ENCODE assay signal across 18 cellular contexts in genomic region chr12:131152587-131152986, GRCh38.
"Had no signal": no experiment of that assay in that cellular context is flagged by ENCODE, and none has a peak within 500 bp of the region (broad histone marks: within the 10 kb centered on the region; RNA-seq: fewer than 3 reads in every experiment).

No MANE protein-coding gene starts in this region.

- H3K4me1 ChIP-seq: esophagus muscularis mucosa, gastrocnemius medialis, heart right ventricle, neural progenitor cell, parathyroid adenoma, prostate gland, tibial artery, upper lobe of left lung had no signal

- H3K27me3 ChIP-seq: esophagus muscularis mucosa, gastrocnemius medialis, heart right ventricle, neural progenitor cell, tibial artery, upper lobe of left lung had no signal

- H3K27ac ChIP-seq: epithelial cell of prostate, esophagus muscularis mucosa, gastrocnemius medialis, heart right ventricle, neural progenitor cell, parathyroid adenoma, prostate gland, tibial artery, upper lobe of left lung had no signal

- H3K9me3 ChIP-seq: esophagus muscularis mucosa, gastrocnemius medialis, prostate gland, upper lobe of left lung had no signal

- DNase-seq: effector memory CD4-positive, alpha-beta T cell; gastrocnemius medialis; heart right ventricle; hypothalamus; mammary epithelial cell; naive thymus-derived CD4-positive, alpha-beta T cell; occipital lobe; stimulated activated CD4-positive, alpha-beta T cell treated with anti-CD3 and anti-CD28 coated beads, Interleukin-12 subunit alpha, Interleukin-12 subunit beta, amount 100 ng/mL, for 4 hours; stimulated activated CD4-positive, alpha-beta T cell treated with anti-CD3 and anti-CD28 coated beads, Interleukin-2, amount 100 ng/mL, for 48 hours had no signal

- H3K4me3 ChIP-seq: esophagus muscularis mucosa, gastrocnemius medialis, heart right ventricle, neural progenitor cell, prostate gland, tibial artery, upper lobe of left lung had no signal

- ATAC-seq: gastrocnemius medialis; left lobe of liver; naive thymus-derived CD4-positive, alpha-beta T cell; sciatic nerve had no signal

- H3K36me3 ChIP-seq: esophagus muscularis mucosa, gastrocnemius medialis, heart right ventricle, neural progenitor cell, prostate gland, tibial artery, upper lobe of left lung had no signal
